ENCODE assay signal across 17 cellular contexts in the genomic region with DNA sequence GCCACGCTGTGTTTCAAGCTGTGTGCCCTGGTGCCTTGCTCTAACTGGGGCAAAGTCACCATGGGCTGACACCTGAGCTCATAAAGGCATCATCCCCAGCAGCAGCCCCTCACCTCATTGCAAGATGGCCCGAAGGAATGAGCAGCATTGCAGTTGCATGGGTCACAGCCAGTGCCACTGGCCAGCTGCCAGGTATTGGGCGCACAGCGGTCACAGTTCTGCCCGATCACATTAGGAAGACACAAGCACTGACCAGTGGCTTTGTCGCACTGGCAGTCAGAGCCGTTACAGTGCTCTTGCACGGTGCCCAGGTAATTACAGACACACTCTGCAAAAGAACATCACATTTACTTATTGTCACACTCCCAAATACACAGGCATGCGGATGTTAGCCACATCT. TPM values are rescaled to one million over a fixed set of nuclear protein-coding genes. Genes with fewer than 3 reads are reported as not detected.
A peak's percentile ranks its signal among the peaks of the same experiment; 100 is the strongest.
DNase-seq lines count a peak whose midpoint lies in the region; TF ChIP-seq lines count a peak whose summit lies in the region.
"Had no signal": no experiment of that assay in that cellular context is flagged by ENCODE, and none has a peak within 500 bp of the region (broad histone marks: within the 10 kb centered on the region; RNA-seq: fewer than 3 reads in every experiment).

No MANE protein-coding gene starts in this region.

- peak overlapping the region; percentile 88 for H3K27ac Mint-ChIP-seq in progenitor cell of endocrine pancreas
- H3K27ac Mint-ChIP-seq: activated CD8-positive, alpha-beta T cell treated with anti-CD3 and anti-CD28 coated beads, Interleukin-2, amount 10 ng/mL, durations not matched to agents 7 days and 5 days; activated T-helper 17 cell treated with anti-CD3 and anti-CD28 coated beads, Interleukin-2, amount 50 U/mL, for 72 hours; stimulated activated memory B cell treated with anti-CD40 and anti-IgM and Interleukin-4, amounts not matched to agents 10 μg/mL and 1 μg/mL and 100 μg/mL, for 72 hours had no signal

- peaks cover 71% of the 10 kb centered on the region for H3K36me3 ChIP-seq in HUES48 (ENCODE audit: control insufficient read depth, insufficient read depth, low read length)
- H3K36me3 ChIP-seq in adrenal gland (replicated peaks in 1 of 2): peaks cover 0 to 7% of the 10 kb centered on the region in 2 donors
- H3K36me3 ChIP-seq: BLaER1, neutrophil had no signal

- H3K4me3 ChIP-seq in HUES48 (ENCODE audit: low read depth, low read length): no peak overlapping the region
- no peak overlapping the region for H3K4me3 ChIP-seq in adrenal gland
- H3K4me3 ChIP-seq: BLaER1 had no signal

- no peaks in the 10 kb centered on the region for H3K27me3 Mint-ChIP-seq in progenitor cell of endocrine pancreas

- H3K4me1 Mint-ChIP-seq in progenitor cell of endocrine pancreas (ENCODE audit: low read depth): peaks cover 32% of the 10 kb centered on the region
- H3K4me1 Mint-ChIP-seq: activated T-helper 17 cell treated with anti-CD3 and anti-CD28 coated beads, Interleukin-2, amount 50 U/mL, for 72 hours; stimulated activated memory B cell treated with anti-CD40 and anti-IgM and Interleukin-4, amounts not matched to agents 10 μg/mL and 1 μg/mL and 100 μg/mL, for 72 hours had no signal

- H3K4me3 Mint-ChIP-seq in progenitor cell of endocrine pancreas (ENCODE audit: low read depth): no peak overlapping the region
- H3K4me3 Mint-ChIP-seq: activated CD8-positive, alpha-beta T cell treated with anti-CD3 and anti-CD28 coated beads, Interleukin-2, amount 10 ng/mL, durations not matched to agents 7 days and 5 days; activated T-helper 17 cell treated with anti-CD3 and anti-CD28 coated beads, Interleukin-2, amount 50 U/mL, for 72 hours; stimulated activated memory B cell treated with anti-CD40 and anti-IgM and Interleukin-4, amounts not matched to agents 10 μg/mL and 1 μg/mL and 100 μg/mL, for 72 hours had no signal

- DNase-seq in adrenal gland: peak in 5 of 7 donors; percentile 39 to 67 (median 41)
- no peak for DNase-seq in progenitor cell of endocrine pancreas (ENCODE audit: low spot score, unreplicated experiment)
- DNase-seq in stimulated activated CD4-positive, alpha-beta T cell treated with anti-CD3 and anti-CD28 coated beads, Interleukin-4, amount 100 ng/mL, for 24 hours: no peak
- no peak for DNase-seq in T-helper 1 cell
- DNase-seq in HPDE6-E6E7 (ENCODE audit: extremely low spot score): no peak
- DNase-seq in COLO668 (lab: John Stamatoyannopoulos, UW; ENCODE audit: unreplicated experiment): no peak
- DNase-seq: activated CD8-positive, alpha-beta T cell treated with anti-CD3 and anti-CD28 coated beads, Interleukin-2, amount 10 ng/mL, durations not matched to agents 7 days and 5 days; amygdala; DMS53; NCI-H1436 had no signal

- H3K9me3 ChIP-seq in HUES48 (ENCODE audit: control insufficient read depth, insufficient read depth, low read length) (no peaks in the 10 kb centered on the region), adrenal gland (replicated peaks in 1 of 3) (no peaks in the 10 kb centered on the region)
- H3K9me3 ChIP-seq: BLaER1, neutrophil had no signal

- H3K27ac ChIP-seq in HUES48 (ENCODE audit: low read depth, low read length) (peak overlapping the region; percentile 63), adrenal gland (peak overlapping the region in 2 of 5 donors; percentile 20 to 49), layer of hippocampus (ENCODE audit: low read depth, low read length) (peak overlapping the region; percentile 56)
- H3K27ac ChIP-seq: BLaER1, KMS-11, neutrophil had no signal

- no peak for TF ChIP-seq CTCF in adrenal gland (IDR thresholded peaks at IDR 0.05)
- no peak for TF ChIP-seq CTCF in progenitor cell of endocrine pancreas (IDR thresholded peaks at IDR 0.05; ENCODE audit: unreplicated experiment)

- WGBS in adrenal gland, 4 donors: 72 to 77% (median 75%) methylated on average over 8 to 9 of the region's 9 CpGs

- H3K4me1 ChIP-seq in HUES48 (ENCODE audit: control insufficient read depth, insufficient read depth, low read length) (peaks cover 21% of the 10 kb centered on the region), adrenal gland (replicated peaks in 1 of 2) (peaks cover 29 to 52% of the 10 kb centered on the region in 2 donors)
- H3K4me1 ChIP-seq: BLaER1 had no signal

- no peaks in the 10 kb centered on the region for H3K27me3 ChIP-seq in HUES48 (ENCODE audit: control insufficient read depth, insufficient read depth, low read length)
- H3K27me3 ChIP-seq in adrenal gland: no peaks in the 10 kb centered on the region
- no peaks in the 10 kb centered on the region for H3K27me3 ChIP-seq in layer of hippocampus (ENCODE audit: control insufficient read depth, insufficient read depth, low read length)
- H3K27me3 ChIP-seq: BLaER1 had no signal

- intact Hi-C loops in adrenal gland (cut with DNase I): no loop called here

- no peak for TF ChIP-seq POLR2A in adrenal gland (IDR thresholded peaks at IDR 0.05)

- H3K36me3 Mint-ChIP-seq in progenitor cell of endocrine pancreas (ENCODE audit: insufficient read depth): peaks cover 54% of the 10 kb centered on the region
- H3K36me3 Mint-ChIP-seq: stimulated activated memory B cell treated with anti-CD40 and anti-IgM and Interleukin-4, amounts not matched to agents 10 μg/mL and 1 μg/mL and 100 μg/mL, for 72 hours had no signal

- H3K9ac ChIP-seq in HUES48 (ENCODE audit: low read depth, low read length): no peak overlapping the region
- H3K9ac ChIP-seq: BLaER1, KMS-11 had no signal

- no peaks in the 10 kb centered on the region for H3K9me3 Mint-ChIP-seq in progenitor cell of endocrine pancreas (ENCODE audit: low read depth)
- H3K9me3 Mint-ChIP-seq: activated T-helper 17 cell treated with anti-CD3 and anti-CD28 coated beads, Interleukin-2, amount 50 U/mL, for 72 hours; stimulated activated memory B cell treated with anti-CD40 and anti-IgM and Interleukin-4, amounts not matched to agents 10 μg/mL and 1 μg/mL and 100 μg/mL, for 72 hours had no signal

RNA-seq across cellular contexts. Expression of a gene that starts 51.1 kb away (rescaled TPM):
- total RNA-seq in adrenal gland (100 to 1,000 TPM in 1 of 8 donors, 10 to 100 TPM in 7; 48.6 to 114 (median 85.6) TPM), progenitor cell of endocrine pancreas (275 and 307 TPM in 2 replicates)
- polyA plus RNA-seq in adrenal gland: 100 to 1,000 TPM in 2 of 3 donors, 10 to 100 TPM in 1; 73.6 to 164 (median 144) TPM
- total RNA-seq: activated CD8-positive, alpha-beta T cell treated with anti-CD3 and anti-CD28 coated beads, Interleukin-2, amount 10 ng/mL, durations not matched to agents 7 days and 5 days; activated T-helper 17 cell treated with anti-CD3 and anti-CD28 coated beads, Interleukin-2, amount 50 U/mL, for 72 hours had no signal

Comparison
In these comparisons a context has a peak if more than half of its experiments do, and no peak if none do; other contexts are left out.
1. DNase-seq: peak in adrenal gland (5 of 7); none in progenitor cell of endocrine pancreas (single experiment), stimulated activated CD4-positive, alpha-beta T cell treated with anti-CD3 and anti-CD28 coated beads, Interleukin-4, amount 100 ng/mL, for 24 hours (single experiment), T-helper 1 cell (0 of 5), HPDE6-E6E7 (single experiment) and COLO668 (single experiment).